ENCODE assay signal across 9 cellular contexts in genomic region chr5:181167814-181168488, GRCh38. TPM values are rescaled to one million over a fixed set of nuclear protein-coding genes. Genes with fewer than 3 reads are reported as not detected.
A peak's percentile ranks its signal among the peaks of the same experiment; 100 is the strongest.
DNase-seq lines count a peak whose midpoint lies in the region; ATAC-seq and TF ChIP-seq lines count a peak whose summit lies in the region.
"Had no signal": no experiment of that assay in that cellular context is flagged by ENCODE, and none has a peak within 500 bp of the region (broad histone marks: within the 10 kb centered on the region; RNA-seq: fewer than 3 reads in every experiment).

No MANE protein-coding gene starts in this region.

- TF ChIP-seq CTCF in Caco-2 (IDR thresholded peaks at IDR 0.05; ENCODE audit: insufficient read depth in 1 of 2, low read depth in 1 of 2, low read length in 1 of 2, severe bottlenecking in 1 of 2, unreplicated experiment in 1 of 2), result peak; percentile 34 to 48
- TF ChIP-seq CTCF in GM23338 (conservative IDR thresholded peaks at IDR 0.05; ENCODE audit: low read depth in 2 of 2), result peak; percentile 81 to 87
- peak in 3 of 6 experiments; percentile 5 to 33 (median 28) for TF ChIP-seq CTCF in esophagus squamous epithelium (IDR thresholded peaks at IDR 0.05)

- no peak overlapping the region for H3K4me3 ChIP-seq in Caco-2 (ENCODE audit: low read depth, low read length)
- H3K4me3 ChIP-seq in GM23338, result peak overlapping the region; percentile 61
- H3K4me3 ChIP-seq in SK-N-MC, result peak overlapping the region; percentile 85
- peak overlapping the region; percentile 86 for H3K4me3 ChIP-seq in iPS-20b (ENCODE audit: low read length)
- no peak overlapping the region for H3K4me3 ChIP-seq in esophagus squamous epithelium

- H4K20me1 ChIP-seq in GM23338 (replicated peaks; ENCODE audit: insufficient read depth), result no peaks in the 10 kb centered on the region

- no peaks in the 10 kb centered on the region for H3K9me2 ChIP-seq in GM23338 (ENCODE audit: insufficient read depth)

- peak in 1 of 2 experiments; percentile 59 for DNase-seq in Caco-2
- peak; percentile 94 for DNase-seq in GM23338 (ENCODE audit: low spot score)
- no peak for DNase-seq in SK-N-MC (ENCODE audit: low read depth, low spot score)
- DNase-seq in KG1 (lab: John Stamatoyannopoulos, UW), result no peak
- DNase-seq in esophagus squamous epithelium (lab: John Stamatoyannopoulos, UW), result no peak
- DNase-seq in left colon, result no peak

- H3K27me3 ChIP-seq in Caco-2 (replicated peaks; ENCODE audit: control insufficient read depth, insufficient read depth, low read length), result no peaks in the 10 kb centered on the region
- peaks cover 31% of the 10 kb centered on the region for H3K27me3 ChIP-seq in GM23338 (ENCODE audit: insufficient read depth)
- peaks cover 55% of the 10 kb centered on the region for H3K27me3 ChIP-seq in iPS-20b (ENCODE audit: insufficient read depth, low read length)
- H3K27me3 ChIP-seq in esophagus squamous epithelium, result peaks cover 0 to 99% (median 17%) of the 10 kb centered on the region in 4 donors

- peak; percentile 33 for ATAC-seq in GM23338
- ATAC-seq in GM19455 (IDR thresholded peaks at IDR 0.05; ENCODE audit: unreplicated experiment), result no peak
- no peak for ATAC-seq in left colon

- no peak overlapping the region for H3K27ac Mint-ChIP-seq in Caco-2 (ENCODE audit: unreplicated experiment)
- H3K27ac Mint-ChIP-seq in GM23338, result no peak overlapping the region

- no TSS peak for BruUV-seq in Caco-2 (replicated peaks; lab: Mats Ljungman, UMichigan)

- POLR2A ChIA-PET in Caco-2 (lab: Charles Lee), result interaction anchor here (0.6 kb wide), 1 partner anchor 16 kb away, joined by 3 read pairs; no protein-coding TSS in a partner anchor

- H3K36me3 Mint-ChIP-seq in Caco-2 (ENCODE audit: insufficient read depth, unreplicated experiment) (peaks cover 8% of the 10 kb centered on the region), GM23338 (ENCODE audit: low read depth) (no peaks in the 10 kb centered on the region)

- intact Hi-C loops in Caco-2 (cut with micrococcal nuclease; ENCODE audit: unreplicated experiment), result no loop called here
- intact Hi-C loops in esophagus squamous epithelium (cut with DNase I), result no loop called here
- intact Hi-C loops in left colon (cut with DNase I, micrococcal nuclease), result no loop called here

- H3K27me3 Mint-ChIP-seq in Caco-2 (ENCODE audit: insufficient read depth, unreplicated experiment), result peaks cover 3% of the 10 kb centered on the region
- H3K27me3 Mint-ChIP-seq in GM23338 (ENCODE audit: insufficient read depth, low read depth, poor library complexity), result peaks cover 62% of the 10 kb centered on the region

- H3K9me3 Mint-ChIP-seq in Caco-2 (ENCODE audit: unreplicated experiment) (no peaks in the 10 kb centered on the region), GM23338 (peaks cover 3% of the 10 kb centered on the region; the same call in 1 of the 3 replicates)

- H3K27ac ChIP-seq in GM23338 (ENCODE audit: low read depth) (no peak overlapping the region), SK-N-MC (peak overlapping the region; percentile 67; the same call in 1 of the 2 replicates), iPS-20b (ENCODE audit: low read length) (no peak overlapping the region), esophagus squamous epithelium (no peak overlapping the region)

- H3K4me3 Mint-ChIP-seq in Caco-2 (ENCODE audit: unreplicated experiment) (no peak overlapping the region), GM23338 (peak overlapping the region; percentile 81)

- H3K9me3 ChIP-seq in Caco-2 (no peaks in the 10 kb centered on the region), SK-N-MC (ENCODE audit: low read depth, low read length) (no peaks in the 10 kb centered on the region), iPS-20b (ENCODE audit: insufficient read depth, low read depth, low read length) (no peaks in the 10 kb centered on the region), esophagus squamous epithelium (no peaks in the 10 kb centered on the region)

- H3K79me2 ChIP-seq in GM23338 (replicated peaks; ENCODE audit: insufficient read depth), result no peaks in the 10 kb centered on the region

- H3K36me3 ChIP-seq in Caco-2 (ENCODE audit: control insufficient read depth, insufficient read depth, low read length) (no peaks in the 10 kb centered on the region), GM23338 (ENCODE audit: insufficient read depth) (no peaks in the 10 kb centered on the region), SK-N-MC (ENCODE audit: insufficient read depth, low read length) (no peaks in the 10 kb centered on the region), iPS-20b (ENCODE audit: insufficient read depth, low read depth, low read length) (no peaks in the 10 kb centered on the region), esophagus squamous epithelium (no peaks in the 10 kb centered on the region)

- H3K4me1 ChIP-seq in Caco-2 (0 out of 2 replicates have a peak, but pooled peaks cover 4% of the 10 kb centered on the region), GM23338 (ENCODE audit: insufficient read depth) (peaks cover 4% of the 10 kb centered on the region), iPS-20b (ENCODE audit: insufficient read depth, low read length) (no peaks in the 10 kb centered on the region), esophagus squamous epithelium (peaks cover 0 to 27% (median 5%) of the 10 kb centered on the region in 3 donors)

- H3K9ac ChIP-seq in SK-N-MC (ENCODE audit: insufficient read length), result peak overlapping the region; percentile 49
- no peak overlapping the region for H3K9ac ChIP-seq in iPS-20b (ENCODE audit: low read depth, low read length)

- no peak for TF ChIP-seq POLR2A in esophagus squamous epithelium (IDR thresholded peaks at IDR 0.05)

- peaks cover 10% of the 10 kb centered on the region for H3K4me1 Mint-ChIP-seq in Caco-2 (ENCODE audit: low read depth, unreplicated experiment)
- peaks cover 24% of the 10 kb centered on the region for H3K4me1 Mint-ChIP-seq in GM23338

- CTCF ChIA-PET in Caco-2 (lab: Charles Lee), result interaction anchor here (0.6 kb wide), 1 partner anchor 36 kb away, joined by 3 read pairs; no protein-coding TSS in a partner anchor

- H2AFZ ChIP-seq in GM23338, result no peak overlapping the region

- H3F3A ChIP-seq in GM23338 (replicated peaks; ENCODE audit: low read depth), result peaks cover 3% of the 10 kb centered on the region; the same call in 1 of the 2 replicates

- H3K4me2 ChIP-seq in GM23338, result peak overlapping the region; percentile 81

- 16 to 19% methylated on average over 11 of the region's 11 CpGs for WGBS in esophagus squamous epithelium, 2 donors

TF ChIP-seq in GM23338, 12 proteins besides CTCF, POLR2A, EP300 and RAD21 (continues in another document):
- TF ChIP-seq CREB1 (CRISPR knock-in tag; IDR thresholded peaks at IDR 0.05; ENCODE audit: low read depth) (no peak), EZH2phosphoT487 (IDR thresholded peaks at IDR 0.05; ENCODE audit: unreplicated experiment) (no peak), POLR2AphosphoS5 (IDR thresholded peaks at IDR 0.05; ENCODE audit: low read depth) (no peak)

RNA-seq across cellular contexts. Expression of gene OR2V2, which starts 20.6 kb away (rescaled TPM):
- total RNA-seq in Caco-2 (2022), result not detected in 2 replicates
- not detected in 2 replicates for total RNA-seq in GM23338 (2014; rRNA removed; shearing (Covaris generic))
- polyA plus RNA-seq in GM23338 (2016; fragmentation: Nextera tagmentation; extraction: Ambion mirVana), result not detected in 2 replicates
- total RNA-seq in esophagus squamous epithelium, result not detected
- total RNA-seq in left colon, result not detected
- total RNA-seq: skeletal muscle tissue had no signal

RNA-seq across cellular contexts. Expression of gene OR2V1, which starts 37.0 kb away (rescaled TPM):
- total RNA-seq in Caco-2 (2022), result not detected in 2 replicates
- total RNA-seq in GM23338 (2014; rRNA removed; shearing (Covaris generic)), result not detected in 2 replicates
- polyA plus RNA-seq in GM23338 (2016; fragmentation: Nextera tagmentation; extraction: Ambion mirVana), result not detected in 2 replicates
- not detected for total RNA-seq in esophagus squamous epithelium
- total RNA-seq in left colon, result not detected
- total RNA-seq: skeletal muscle tissue had no signal

RNA-seq across cellular contexts. Expression of gene TRIM7, which starts 37.0 kb away (rescaled TPM):
- total RNA-seq in Caco-2 (2022) (0.86 and 1.0 TPM in 2 replicates), esophagus squamous epithelium (10 to 100 TPM; 44.8 to 80.6 (median 54.5) TPM), left colon (10 to 100 TPM in 1 of 2 donors, 1 to 10 TPM in 1; 5.8 to 14.2 TPM)
- 0.56 and 0.66 TPM in 2 replicates for total RNA-seq in GM23338 (2014; rRNA removed; shearing (Covaris generic))
- polyA plus RNA-seq in GM23338 (2016; fragmentation: Nextera tagmentation; extraction: Ambion mirVana), result 0.37 and 0.53 TPM in 2 replicates

RNA-seq across cellular contexts. Expression of gene TRIM41, which starts 55.1 kb away (rescaled TPM):
- total RNA-seq in Caco-2 (2022) (23.6 and 28.7 TPM in 2 replicates), esophagus squamous epithelium (10 to 100 TPM; 12.0 to 22.1 (median 13.8) TPM), left colon (10 to 100 TPM; 21.5 to 32.0 TPM)
- 8.7 and 9.7 TPM in 2 replicates for total RNA-seq in GM23338 (2014; rRNA removed; shearing (Covaris generic))
- 6.2 and 7.3 TPM in 2 replicates for polyA plus RNA-seq in GM23338 (2016; fragmentation: Nextera tagmentation; extraction: Ambion mirVana)

Comparison
In these comparisons a context has a peak if more than half of its experiments do, and no peak if none do; other contexts are left out.
1. H3K4me3 ChIP-seq: peak in GM23338 (single experiment), SK-N-MC (single experiment) and iPS-20b (single experiment); none in Caco-2 (single experiment) and esophagus squamous epithelium (0 of 4).